7 cellular contexts compared by ENCODE assay signal in genomic region chr1:14167889-14168288, GRCh38.
"Had no signal": no experiment of that assay in that cellular context is flagged by ENCODE, and none has a peak within 500 bp of the region (broad histone marks: within the 10 kb centered on the region; RNA-seq: fewer than 3 reads in every experiment).

No MANE protein-coding gene starts in this region.

- ATAC-seq: HCT116, K562 had no signal

- DNase-seq: GM23248, HFFc6, IMR-90, KG1 had no signal

- H3K4me3 Mint-ChIP-seq: HFFc6 had no signal

- H3K27ac ChIP-seq: GM23248 had no signal

- H3K27ac Mint-ChIP-seq: HFFc6 had no signal

- H3K36me3 ChIP-seq: HAP-1 had no signal

- H3K9me3 ChIP-seq: HAP-1 had no signal

- H3K4me3 ChIP-seq: GM23248, HAP-1, K562 had no signal

- H2AFZ ChIP-seq: GM23248 had no signal

- H3K4me1 ChIP-seq: HAP-1 had no signal
